Comparison of ENCODE assay signal across 32 cellular contexts in the genomic region with DNA sequence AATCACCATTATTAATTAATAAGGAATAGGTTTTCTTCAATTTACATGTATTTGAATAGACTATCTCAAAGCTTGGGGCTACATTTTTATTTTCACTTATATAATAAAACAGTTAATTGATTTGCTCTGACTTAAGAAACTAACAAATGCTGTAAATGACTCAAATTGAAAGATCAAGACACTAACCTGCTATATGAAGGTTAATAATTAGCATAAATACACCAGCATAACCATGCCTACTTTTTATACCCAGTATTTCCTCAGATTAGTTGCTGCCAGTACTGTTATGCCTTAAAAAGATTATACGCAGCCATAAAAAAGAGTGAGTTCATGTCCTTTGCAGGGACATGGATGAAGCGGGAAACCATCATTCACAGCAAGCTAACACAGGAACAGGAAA.
"Had no signal": no experiment of that assay in that cellular context is flagged by ENCODE, and none has a peak within 500 bp of the region (broad histone marks: within the 10 kb centered on the region; RNA-seq: fewer than 3 reads in every experiment).

No MANE protein-coding gene starts in this region.

- H3K4me3 ChIP-seq: adrenal gland, body of pancreas, breast epithelium, coronary artery had no signal

- H3K4me1 ChIP-seq: adrenal gland, body of pancreas, breast epithelium had no signal

- H3K9me3 ChIP-seq: adrenal gland, body of pancreas had no signal

- DNase-seq: activated CD4-positive, alpha-beta memory T cell treated with anti-CD3 and anti-CD28 coated beads for 36 hours; activated CD4-positive, alpha-beta T cell treated with anti-CD3 and anti-CD28 coated beads for 4 hours; activated CD4-positive, alpha-beta T cell treated with anti-CD3 and anti-CD28 coated beads, Interleukin-2, amount 10 ng/mL, durations not matched to agents 24 days and 14 days; activated CD4-positive, alpha-beta T cell treated with anti-CD3 and anti-CD28 coated beads, Interleukin-2, amount 50 U/mL, for 1 hour; activated CD4-positive, alpha-beta T cell treated with anti-CD3 and anti-CD28 coated beads, Interleukin-2, amount 50 U/mL, for 4 hours; activated CD4-positive, CD25-positive, alpha-beta regulatory T cell treated with anti-CD3 and anti-CD28 coated beads, Interleukin-2, amount 50 U/mL, for 72 hours; activated CD8-positive, alpha-beta memory T cell treated with anti-CD3 and anti-CD28 coated beads, Interleukin-2, amount 50 U/mL, for 4 hours; activated CD8-positive, alpha-beta T cell treated with anti-CD3 and anti-CD28 coated beads for 36 hours; activated effector memory CD4-positive, alpha-beta T cell treated with anti-CD3 and anti-CD28 coated beads, Interleukin-2, amount 50 U/mL, for 16 hours; activated gamma-delta T cell treated with Interleukin-2 at 50 U/mL for 16 hours; activated naive CD4-positive, alpha-beta T cell; activated naive CD4-positive, alpha-beta T cell treated with anti-CD3 and anti-CD28 coated beads for 36 hours; activated naive CD4-positive, alpha-beta T cell treated with anti-CD3 and anti-CD28 coated beads, Interleukin-2, amount 50 U/mL, for 16 hours; activated naive CD8-positive, alpha-beta T cell treated with anti-CD3 and anti-CD28 coated beads for 36 hours; activated T-cell treated with anti-CD3 and anti-CD28 coated beads for 4 hours; activated T-cell treated with anti-CD3 and anti-CD28 coated beads, Interleukin-2, amount 50 U/mL, for 1 hour; activated T-cell treated with anti-CD3 and anti-CD28 coated beads, Interleukin-2, amount 50 U/mL, for 4 hours; activated T-cell treated with anti-CD3 and anti-CD28 coated beads, Interleukin-2, amount 50 U/mL, for 72 hours; adrenal gland; amniotic stem cell; aorta; body of pancreas; brain microvascular endothelial cell; central memory CD4-positive, alpha-beta T cell; T-helper 2 cell; T-helper 9 cell; WERI-Rb-1 had no signal

- H3K36me3 ChIP-seq: adrenal gland, brain microvascular endothelial cell, breast epithelium, WERI-Rb-1 had no signal

- H3K27ac ChIP-seq: adrenal gland, body of pancreas, brain microvascular endothelial cell, breast epithelium, coronary artery, WERI-Rb-1 had no signal

- H3K27me3 ChIP-seq: adrenal gland, body of pancreas, brain microvascular endothelial cell, breast epithelium had no signal

- ATAC-seq: activated CD8-positive, alpha-beta T cell treated with anti-CD3 and anti-CD28 coated beads for 36 hours; activated naive CD4-positive, alpha-beta T cell treated with anti-CD3 and anti-CD28 coated beads, Interleukin-2, amount 50 U/mL, for 72 hours; activated T-cell treated with anti-CD3 and anti-CD28 coated beads, Interleukin-2, amount 50 U/mL, for 4 hours; activated T-cell treated with anti-CD3 and anti-CD28 coated beads, Interleukin-2, amount 50 U/mL, for 72 hours; activated T-helper 17 cell treated with anti-CD3 and anti-CD28 coated beads, Interleukin-2, amount 50 U/mL, for 72 hours; body of pancreas; WTC11 had no signal
